ENCODE assay signal across 8 cellular contexts in genomic region chr2:174635015-174635593, GRCh38. TPM values are rescaled to one million over a fixed set of nuclear protein-coding genes. Genes with fewer than 3 reads are reported as not detected.
DNase-seq lines count a peak whose midpoint lies in the region; ATAC-seq and TF ChIP-seq lines count a peak whose summit lies in the region.

No MANE protein-coding gene starts in this region.

- POLR2A ChIA-PET in OCI-LY7 (lab: Charles Lee) = interaction anchor here (0.6 to 4.3 kb wide), 5 partner anchors 19 to 542 kb away, joined by 3 to 81 read pairs (median 11); partner anchors contain the start of gene WIPF1

- H3K9me3 ChIP-seq in OCI-LY7 (ENCODE audit: low read length) (no peaks in the 10 kb centered on the region), gastroesophageal sphincter (no peaks in the 10 kb centered on the region), WERI-Rb-1 (ENCODE audit: severe bottlenecking) (no peaks in the 10 kb centered on the region)

- BruUV-seq in OCI-LY7 (replicated peaks; lab: Mats Ljungman, UMichigan) = no TSS peak

- H3K36me3 ChIP-seq in OCI-LY7 (ENCODE audit: insufficient read depth, low read length) = peaks cover 18% of the 10 kb centered on the region
- H3K36me3 ChIP-seq in gastroesophageal sphincter = no peaks in the 10 kb centered on the region
- no peaks in the 10 kb centered on the region for H3K36me3 ChIP-seq in WERI-Rb-1

- H3K4me1 Mint-ChIP-seq in stimulated activated effector memory CD8-positive, alpha-beta T cell treated with anti-CD3 and anti-CD28 coated beads, Interleukin-12 subunit alpha, Interleukin-12 subunit beta, amount 100 ng/mL, for 72 hours = peaks cover 58% of the 10 kb centered on the region

- ATAC-seq in GM21723 (IDR thresholded peaks at IDR 0.05; ENCODE audit: unreplicated experiment) = peak; percentile 1
- no peak for ATAC-seq in gastroesophageal sphincter
- ATAC-seq in stimulated activated effector memory CD8-positive, alpha-beta T cell treated with anti-CD3 and anti-CD28 coated beads, Interleukin-12 subunit alpha, Interleukin-12 subunit beta, amount 100 ng/mL, for 72 hours = peak; percentile 25
- ATAC-seq in esophagus mucosa = no peak

- H3K4me1 ChIP-seq in OCI-LY7 (ENCODE audit: insufficient read depth, low read length, poor library complexity, severe bottlenecking) (peaks cover 28% of the 10 kb centered on the region), gastroesophageal sphincter (peaks cover 5 to 69% (median 10%) of the 10 kb centered on the region in 3 donors)

- CTCF ChIA-PET in OCI-LY7 (lab: Charles Lee; ENCODE audit: unreplicated experiment) = interaction anchor here (0.6 to 1.6 kb wide), 2 partner anchors 12 to 34 kb away, joined by 4 to 5 read pairs; no protein-coding TSS in a partner anchor

- TF ChIP-seq CTCF in OCI-LY7 (conservative IDR thresholded peaks at IDR 0.05; ENCODE audit: low read length) = no peak; the same call in 1 of the 2 replicates
- no peak for TF ChIP-seq CTCF in gastroesophageal sphincter (IDR thresholded peaks at IDR 0.05)
- TF ChIP-seq CTCF in WERI-Rb-1 (IDR thresholded peaks at IDR 0.05; ENCODE audit: low read depth, low read length) = no peak

- H3K4me3 ChIP-seq in OCI-LY7 (ENCODE audit: low read depth, low read length, poor library complexity, severe bottlenecking) (peak overlapping the region; percentile 73), gastroesophageal sphincter (no peak overlapping the region), WERI-Rb-1 (ENCODE audit: low read depth, low read length) (no peak overlapping the region)

- peaks cover 19% of the 10 kb centered on the region for H3K79me2 ChIP-seq in OCI-LY7 (ENCODE audit: insufficient read depth, low read depth, low read length)

- peak overlapping the region; percentile 96 for H3K27ac Mint-ChIP-seq in stimulated activated effector memory CD8-positive, alpha-beta T cell treated with anti-CD3 and anti-CD28 coated beads, Interleukin-12 subunit alpha, Interleukin-12 subunit beta, amount 100 ng/mL, for 72 hours

- no peaks in the 10 kb centered on the region for H4K20me1 ChIP-seq in OCI-LY7 (ENCODE audit: insufficient read depth, low read length)

- intact Hi-C loops in OCI-LY7 (cut with micrococcal nuclease; ENCODE audit: unreplicated experiment) = loop anchor here (5.0 to 10.0 kb wide), 2 partner anchors 52 to 1280 kb away; partner anchors contain the start of gene CDCA7

- TF ChIP-seq EP300 in gastroesophageal sphincter (IDR thresholded peaks at IDR 0.05) = no peak

- peaks cover 46% of the 10 kb centered on the region for H3K36me3 Mint-ChIP-seq in stimulated activated effector memory CD8-positive, alpha-beta T cell treated with anti-CD3 and anti-CD28 coated beads, Interleukin-12 subunit alpha, Interleukin-12 subunit beta, amount 100 ng/mL, for 72 hours

- H2AFZ ChIP-seq in OCI-LY7 (ENCODE audit: low read length) = peak overlapping the region; percentile 80

- H3K27ac ChIP-seq in OCI-LY7 (ENCODE audit: low read depth, low read length, poor library complexity, severe bottlenecking) (peak overlapping the region; percentile 70), gastroesophageal sphincter (peak overlapping the region in 3 of 4 donors; percentile 15 to 68 (median 60)), WERI-Rb-1 (no peak overlapping the region)

- no peak for TF ChIP-seq POLR2A in gastroesophageal sphincter (IDR thresholded peaks at IDR 0.05)

- H3K9me2 ChIP-seq in OCI-LY7 (ENCODE audit: insufficient read depth, low read length) = no peaks in the 10 kb centered on the region

- peak overlapping the region; percentile 80 for H3K4me3 Mint-ChIP-seq in stimulated activated effector memory CD8-positive, alpha-beta T cell treated with anti-CD3 and anti-CD28 coated beads, Interleukin-12 subunit alpha, Interleukin-12 subunit beta, amount 100 ng/mL, for 72 hours

- DNase-seq in OCI-LY7 (ENCODE audit: low spot score) = no peak
- DNase-seq in stimulated activated effector memory CD8-positive, alpha-beta T cell treated with anti-CD3 and anti-CD28 coated beads, Interleukin-12 subunit alpha, Interleukin-12 subunit beta, amount 100 ng/mL, for 72 hours (ENCODE audit: low spot score in 2 of 2) = no peak
- DNase-seq in NCI-H69 (lab: John Stamatoyannopoulos, UW) = no peak
- DNase-seq in superior temporal gyrus (ENCODE audit: extremely low spot score) = no peak
- DNase-seq in WERI-Rb-1 = no peak

- 60 to 100% methylated on average over 1 to 2 of the region's 3 CpGs for WGBS in gastroesophageal sphincter (ENCODE audit: low coverage in 1 of 2), 2 donors

- H3K9me3 Mint-ChIP-seq in stimulated activated effector memory CD8-positive, alpha-beta T cell treated with anti-CD3 and anti-CD28 coated beads, Interleukin-12 subunit alpha, Interleukin-12 subunit beta, amount 100 ng/mL, for 72 hours = peaks cover 3% of the 10 kb centered on the region

- H3K4me2 ChIP-seq in OCI-LY7 (ENCODE audit: low read length) = peak overlapping the region; percentile 99

- H3K27me3 ChIP-seq in gastroesophageal sphincter (no peaks in the 10 kb centered on the region), WERI-Rb-1 (ENCODE audit: insufficient read depth, low read depth, severe bottlenecking) (no peaks in the 10 kb centered on the region)

RNA-seq across cellular contexts. Expression of gene WIPF1, which starts 37.5 kb away (rescaled TPM):
- total RNA-seq in OCI-LY7 (2014; rRNA removed; shearing (Covaris generic)) = 22.7 and 27.1 TPM in 2 replicates
- 183 and 192 TPM in 2 replicates for total RNA-seq in OCI-LY7 (2022)
- total RNA-seq in gastroesophageal sphincter = 10 to 100 TPM; 32.2 to 50.4 (median 44.2) TPM
- 3.1 TPM for total RNA-seq in esophagus mucosa

Comparison
In these comparisons a context has a peak if more than half of its experiments do, and no peak if none do; other contexts are left out.
1. ATAC-seq: peak in GM21723 (single experiment) and stimulated activated effector memory CD8-positive, alpha-beta T cell treated with anti-CD3 and anti-CD28 coated beads, Interleukin-12 subunit alpha, Interleukin-12 subunit beta, amount 100 ng/mL, for 72 hours (single experiment); none in gastroesophageal sphincter (single experiment) and esophagus mucosa (single experiment).